Comparison of ENCODE assay signal across 16 cellular contexts in genomic region chr4:142396279-142396678, GRCh38.
DNase-seq lines count a peak whose midpoint lies in the region; ATAC-seq, FAIRE-seq and TF ChIP-seq lines count a peak whose summit lies in the region.
"Had no signal": no experiment of that assay in that cellular context is flagged by ENCODE, and none has a peak within 500 bp of the region (broad histone marks: within the 10 kb centered on the region; RNA-seq: fewer than 3 reads in every experiment).

No MANE protein-coding gene starts in this region.

- H4K20me1 ChIP-seq in fibroblast of lung (ENCODE audit: control insufficient read depth, extremely low read depth, insufficient read depth, low read length): no peaks in the 10 kb centered on the region

- H3K9ac ChIP-seq in fibroblast of lung (ENCODE audit: insufficient read depth, low read length): no peak overlapping the region

- H3K4me3 Mint-ChIP-seq in Calu3 (ENCODE audit: low read depth, unreplicated experiment): no peak overlapping the region
- H3K4me3 Mint-ChIP-seq in T-helper 17 cell: peak overlapping the region; percentile 86
- H3K4me3 Mint-ChIP-seq: WTC11 had no signal

- DNase-seq in A172 (ENCODE audit: low spot score) (peak; percentile 50), Calu3 (no peak), T-helper 17 cell (no peak), fibroblast of lung (ENCODE audit: low read depth in 2 of 2) (peak; percentile 33 to 64), HTR-8/SVneo (ENCODE audit: insufficient read length, low spot score) (no peak), middle frontal gyrus (ENCODE audit: extremely low spot score, low spot score) (no peak), iPS-NIHi7 (ENCODE audit: extremely low spot score) (no peak)
- DNase-seq: amniotic stem cell; effector CD8-positive, alpha-beta T cell; NCI-H1105 treated with DMSO at 0.1 percent for 48 hours; NCI-H69; psoas muscle; stimulated activated CD4-positive, alpha-beta T cell treated with anti-CD3 and anti-CD28 coated beads, Interleukin-4, amount 100 ng/mL, for 4 hours had no signal

- peaks cover 22% of the 10 kb centered on the region for H3K4me1 Mint-ChIP-seq in Calu3 (ENCODE audit: low read depth, unreplicated experiment)
- H3K4me1 Mint-ChIP-seq in T-helper 17 cell: peaks cover 57% of the 10 kb centered on the region

- H3K9me3 ChIP-seq in T-helper 17 cell (ENCODE audit: control insufficient read depth, low read length, poor library complexity, severe bottlenecking): no peaks in the 10 kb centered on the region
- no peaks in the 10 kb centered on the region for H3K9me3 ChIP-seq in fibroblast of lung (ENCODE audit: control insufficient read depth, insufficient read depth, low read depth, low read length)
- H3K9me3 ChIP-seq: psoas muscle, SJSA1 had no signal

- H3K27me3 Mint-ChIP-seq in Calu3 (ENCODE audit: unreplicated experiment) (no peaks in the 10 kb centered on the region), T-helper 17 cell (no peaks in the 10 kb centered on the region)

- no TSS peak for BruUV-seq in Calu3 (replicated peaks; lab: Mats Ljungman, UMichigan)

- no peaks in the 10 kb centered on the region for H3K4me1 ChIP-seq in fibroblast of lung (ENCODE audit: control insufficient read depth, extremely low read depth, insufficient read depth, low read length)
- H3K4me1 ChIP-seq: psoas muscle, SJSA1 had no signal

- CTCF ChIA-PET in Calu3 (lab: Charles Lee): no interaction called here

- TF ChIP-seq CTCF in Calu3 (IDR thresholded peaks at IDR 0.05; ENCODE audit: unreplicated experiment): no peak
- TF ChIP-seq CTCF in fibroblast of lung (conservative IDR thresholded peaks at IDR 0.05 in 1 of 2, IDR thresholded peaks at IDR 0.05 in 1 of 2; ENCODE audit: low read depth in 1 of 2, low read length in 2 of 2): no peak

- H2AFZ ChIP-seq in fibroblast of lung (ENCODE audit: low read length): no peak overlapping the region

- H3K36me3 ChIP-seq in fibroblast of lung (ENCODE audit: control insufficient read depth, insufficient read depth, low read length): no peaks in the 10 kb centered on the region
- H3K36me3 ChIP-seq: SJSA1 had no signal

- no peak overlapping the region for H3K27ac ChIP-seq in fibroblast of lung (ENCODE audit: insufficient read depth, low read length)
- H3K27ac ChIP-seq: psoas muscle, SJSA1 had no signal

- H3K27ac Mint-ChIP-seq in Calu3 (ENCODE audit: unreplicated experiment) (peak overlapping the region; percentile 72), T-helper 17 cell (peak overlapping the region; percentile 97)
- H3K27ac Mint-ChIP-seq: WTC11 had no signal

- no peaks in the 10 kb centered on the region for H3K79me2 ChIP-seq in fibroblast of lung (ENCODE audit: control insufficient read depth, insufficient read depth, low read length)

- peaks cover 20% of the 10 kb centered on the region for H3K36me3 Mint-ChIP-seq in Calu3 (ENCODE audit: insufficient read depth, unreplicated experiment)
- H3K36me3 Mint-ChIP-seq in T-helper 17 cell (ENCODE audit: low read depth): peaks cover 17% of the 10 kb centered on the region
- H3K36me3 Mint-ChIP-seq: WTC11 had no signal

- H3K4me2 ChIP-seq in fibroblast of lung (ENCODE audit: extremely low read depth, insufficient read depth, low read length): no peak overlapping the region

- intact Hi-C loops in Calu3 (cut with micrococcal nuclease; ENCODE audit: unreplicated experiment): no loop called here

- H3K4me3 ChIP-seq in fibroblast of lung (replicated peaks in 1 of 4; ENCODE audit: control extremely low read depth in 1 of 4, insufficient read depth in 1 of 4, low read depth in 3 of 4, low read length in 4 of 4): no peak overlapping the region
- H3K4me3 ChIP-seq: psoas muscle, SJSA1 had no signal

- ATAC-seq in T-helper 17 cell (no peak), GM21423 (IDR thresholded peaks at IDR 0.05; ENCODE audit: unreplicated experiment) (no peak)
- ATAC-seq: psoas muscle, WTC11 had no signal

- no peak for FAIRE-seq in HTR-8/SVneo (lab: Jason Lieb, UNC)

- H3K27me3 ChIP-seq in fibroblast of lung (ENCODE audit: control insufficient read depth, insufficient read depth, low read length): no peaks in the 10 kb centered on the region
- H3K27me3 ChIP-seq: SJSA1 had no signal

- H3K9me3 Mint-ChIP-seq in Calu3 (ENCODE audit: low read depth, unreplicated experiment): no peaks in the 10 kb centered on the region

Comparison
In these comparisons a context has a peak if more than half of its experiments do, and no peak if none do; other contexts are left out.
1. DNase-seq: peak in A172 (single experiment) and fibroblast of lung (2 of 2); none in Calu3 (single experiment), T-helper 17 cell (0 of 3), HTR-8/SVneo (single experiment), middle frontal gyrus (single experiment) and iPS-NIHi7 (single experiment).